ENCODE assay signal across 9 cellular contexts in genomic region chr4:173415885-173416658, GRCh38. TPM values are rescaled to one million over a fixed set of nuclear protein-coding genes. Genes with fewer than 3 reads are reported as not detected.
DNase-seq lines count a peak whose midpoint lies in the region; ATAC-seq, FAIRE-seq and TF ChIP-seq lines count a peak whose summit lies in the region.
"Had no signal": no experiment of that assay in that cellular context is flagged by ENCODE, and none has a peak within 500 bp of the region (broad histone marks: within the 10 kb centered on the region; RNA-seq: fewer than 3 reads in every experiment).

No MANE protein-coding gene starts in this region.

- TF ChIP-seq RAD21 in H1 (IDR thresholded peaks at IDR 0.05 in 1 of 2, conservative IDR thresholded peaks at IDR 0.05 in 1 of 2; ENCODE audit: low read depth in 2 of 2, low read length in 2 of 2): 0 out of 4 replicates have a peak, but pooled peaks of 1 of the 2 experiments have one; percentile 0

- H3K27me3 ChIP-seq in PC-3 (ENCODE audit: low read length): no peaks in the 10 kb centered on the region
- no peaks in the 10 kb centered on the region for H3K27me3 ChIP-seq in H1 (replicated peaks in 1 of 4; ENCODE audit: control insufficient read depth in 3 of 4, extremely low read depth in 1 of 4, insufficient read depth in 3 of 4, low read length in 3 of 4)
- no peaks in the 10 kb centered on the region for H3K27me3 ChIP-seq in naive thymus-derived CD4-positive, alpha-beta T cell (ENCODE audit: control insufficient read depth in 2 of 2, insufficient read depth in 2 of 2, low read length in 2 of 2)
- no peaks in the 10 kb centered on the region for H3K27me3 ChIP-seq in CD8-positive, alpha-beta memory T cell (ENCODE audit: insufficient read depth, low read length, poor library complexity, severe bottlenecking)

- peak; percentile 19 for DNase-seq in AG20443 (ENCODE audit: low spot score)
- DNase-seq in PC-3: no peak
- DNase-seq in H1 (ENCODE audit: low read depth in 1 of 2, low spot score in 2 of 2): no peak
- DNase-seq in naive thymus-derived CD4-positive, alpha-beta T cell: peak in 1 of 9 donors; percentile 17
- no peak for DNase-seq in activated naive CD4-positive, alpha-beta T cell treated with anti-CD3 and anti-CD28 coated beads, Interleukin-2, amount 50 U/mL, for 72 hours (ENCODE audit: low spot score in 2 of 2)
- no peak for DNase-seq in DMS53 (lab: John Stamatoyannopoulos, UW)
- no peak for DNase-seq in CD8-positive, alpha-beta memory T cell

- no peak for TF ChIP-seq EP300 in H1 (IDR thresholded peaks at IDR 0.05; ENCODE audit: borderline replicate concordance in 1 of 2, low read depth in 2 of 2, low read length in 2 of 2)

- H3K9me3 Mint-ChIP-seq in naive thymus-derived CD4-positive, alpha-beta T cell: peaks cover 0 to 2% (median 0%) of the 10 kb centered on the region in 11 donors
- H3K9me3 Mint-ChIP-seq in activated naive CD4-positive, alpha-beta T cell treated with anti-CD3 and anti-CD28 coated beads, Interleukin-2, amount 50 U/mL, for 72 hours: no peaks in the 10 kb centered on the region
- no peaks in the 10 kb centered on the region for H3K9me3 Mint-ChIP-seq in CD8-positive, alpha-beta memory T cell
- H3K9me3 Mint-ChIP-seq: activated T-helper 1 cell treated with anti-CD3 and anti-CD28 coated beads, Interleukin-12 subunit alpha, Interleukin-12 subunit beta, Interleukin-2, Interleukin-4 antibody, amounts not matched to agents 30 ng/mL and 10 ng/mL and 1 ng/mL, durations not matched to agents 14 hours and 24 hours and 36 hours had no signal

- no peak overlapping the region for H3K9ac ChIP-seq in PC-3 (ENCODE audit: low read length)
- no peak overlapping the region for H3K9ac ChIP-seq in H1 (replicated peaks in 1 of 4; ENCODE audit: extremely low read depth in 1 of 4, low read depth in 3 of 4, low read length in 3 of 4)

- no peak overlapping the region for H3K4me3 Mint-ChIP-seq in naive thymus-derived CD4-positive, alpha-beta T cell
- no peak overlapping the region for H3K4me3 Mint-ChIP-seq in CD8-positive, alpha-beta memory T cell
- H3K4me3 Mint-ChIP-seq: activated T-helper 1 cell treated with anti-CD3 and anti-CD28 coated beads, Interleukin-12 subunit alpha, Interleukin-12 subunit beta, Interleukin-2, Interleukin-4 antibody, amounts not matched to agents 30 ng/mL and 10 ng/mL and 1 ng/mL, durations not matched to agents 14 hours and 24 hours and 36 hours had no signal

- CTCF ChIA-PET in PC-3 (lab: Charles Lee) (no interaction called here), H1 (lab: Charles Lee; ENCODE audit: partially characterized antibody) (interaction anchor here (0.6 to 5.6 kb wide), 32 partner anchors 9 to 1336 kb away, joined by 3 to 43 read pairs (median 3); partner anchors contain the start of genes HMGB2, SAP30 and SCRG1)
- CTCF ChIA-PET in naive thymus-derived CD4-positive, alpha-beta T cell (lab: Charles Lee): interaction anchor here (0.6 to 4.2 kb wide), 5 partner anchors 97 to 402 kb away, joined by 3 to 48 read pairs (median 4); no protein-coding TSS in a partner anchor
- CTCF ChIA-PET in CD8-positive, alpha-beta memory T cell (lab: Charles Lee): interaction anchor here (0.8 to 14.7 kb wide), 4 partner anchors 9 to 107 kb away, joined by 3 to 165 read pairs (median 4); no protein-coding TSS in a partner anchor

- no peak overlapping the region for H3K23ac ChIP-seq in H1 (ENCODE audit: insufficient read length)

- peaks cover 0 to 6% (median 2%) of the 10 kb centered on the region in 5 donors for H3K27me3 Mint-ChIP-seq in naive thymus-derived CD4-positive, alpha-beta T cell
- peaks cover 0 to 1% of the 10 kb centered on the region in 2 donors for H3K27me3 Mint-ChIP-seq in CD8-positive, alpha-beta memory T cell

- H2BK15ac ChIP-seq in H1 (ENCODE audit: low read length): no peak overlapping the region

- 93% methylated on average over 26 of the region's 26 CpGs; no CpG with 5 or more reads in 1 of the 2 experiments for WGBS in H1 (ENCODE audit: extremely low coverage in 1 of 2, insufficient coverage in 1 of 2, insufficient read length in 1 of 2, insufficient replicate concordance in 2 of 2, low coverage in 1 of 2, low lambda C conversion rate in 2 of 2, missing lambda C conversion rate in 1 of 2), 2 experiments

- H3K4me2 ChIP-seq in PC-3 (ENCODE audit: low read length) (peak overlapping the region; percentile 58; the same call in 1 of the 2 replicates), H1 (ENCODE audit: insufficient read depth in 1 of 2, low read depth in 2 of 2, low read length in 2 of 2) (no peak overlapping the region)

- no peak overlapping the region for H4K91ac ChIP-seq in H1 (replicated peaks; ENCODE audit: insufficient read length, low read length)

- peaks cover 0 to 2% (median 0%) of the 10 kb centered on the region in 5 donors for H3K36me3 Mint-ChIP-seq in naive thymus-derived CD4-positive, alpha-beta T cell
- no peaks in the 10 kb centered on the region for H3K36me3 Mint-ChIP-seq in activated naive CD4-positive, alpha-beta T cell treated with anti-CD3 and anti-CD28 coated beads, Interleukin-2, amount 50 U/mL, for 72 hours
- peaks cover 0 to 7% (median 0%) of the 10 kb centered on the region in 3 donors for H3K36me3 Mint-ChIP-seq in CD8-positive, alpha-beta memory T cell

- H2AFZ ChIP-seq in PC-3 (ENCODE audit: low read length) (no peak overlapping the region), H1 (ENCODE audit: low read length) (no peak overlapping the region)

- no peak overlapping the region for H2BK5ac ChIP-seq in H1 (ENCODE audit: low read depth, low read length)

- H3K79me1 ChIP-seq in H1 (ENCODE audit: low read depth, low read length): no peaks in the 10 kb centered on the region

- intact Hi-C loops in PC-3 (cut with micrococcal nuclease): loop anchor here (2.0 to 5.0 kb wide), 2 partner anchors 49 to 81 kb away; partner anchors contain the start of gene HMGB2
- intact Hi-C loops in naive thymus-derived CD4-positive, alpha-beta T cell (cut with micrococcal nuclease): loop anchor here in 1 of 2 donors (5.0 kb wide), 1 partner anchor 389 kb away; no protein-coding TSS in a partner anchor

- H3K14ac ChIP-seq in H1 (ENCODE audit: insufficient read length): no peak overlapping the region

- H3K27ac ChIP-seq in PC-3 (ENCODE audit: low read length) (no peak overlapping the region), H1 (ENCODE audit: low read depth, low read length) (no peak overlapping the region)
- H3K27ac ChIP-seq in naive thymus-derived CD4-positive, alpha-beta T cell (ENCODE audit: low read depth, low read length): no peak overlapping the region
- H3K27ac ChIP-seq in CD8-positive, alpha-beta memory T cell (ENCODE audit: low read depth, low read length): no peak overlapping the region

- H2BK120ac ChIP-seq in H1 (replicated peaks; ENCODE audit: low read depth, low read length): no peak overlapping the region

- POLR2A ChIA-PET in PC-3 (lab: Charles Lee; ENCODE audit: unreplicated experiment): no interaction called here
- POLR2A ChIA-PET in H1 (lab: Charles Lee; ENCODE audit: partially characterized antibody): interaction anchor here (4.0 kb wide), 1 partner anchor 82 kb away, joined by 13 read pairs; the partner anchor contains the start of gene HMGB2
- POLR2A ChIA-PET in naive thymus-derived CD4-positive, alpha-beta T cell (lab: Charles Lee): no interaction called here
- POLR2A ChIA-PET in CD8-positive, alpha-beta memory T cell (lab: Charles Lee): no interaction called here

- peaks cover 41% of the 10 kb centered on the region for H3K4me1 ChIP-seq in PC-3 (ENCODE audit: insufficient read depth, low read length)
- no peaks in the 10 kb centered on the region for H3K4me1 ChIP-seq in H1 (replicated peaks in 1 of 4; ENCODE audit: control insufficient read depth in 3 of 4, insufficient read depth in 4 of 4, low read length in 3 of 4)
- H3K4me1 ChIP-seq in naive thymus-derived CD4-positive, alpha-beta T cell (ENCODE audit: control insufficient read depth in 2 of 2, insufficient read depth in 2 of 2, low read length in 2 of 2): no peaks in the 10 kb centered on the region
- H3K4me1 ChIP-seq in CD8-positive, alpha-beta memory T cell (ENCODE audit: insufficient read depth, low read length): no peaks in the 10 kb centered on the region

- no peak for TF ChIP-seq POLR2A in H1 (IDR thresholded peaks at IDR 0.05; ENCODE audit: control extremely low read depth in 1 of 2, low read depth in 2 of 2, low read length in 2 of 2)

- peaks cover 4 to 11% (median 5%) of the 10 kb centered on the region in 7 donors for H3K4me1 Mint-ChIP-seq in naive thymus-derived CD4-positive, alpha-beta T cell
- peaks cover 3 to 5% (median 4%) of the 10 kb centered on the region in 3 donors for H3K4me1 Mint-ChIP-seq in CD8-positive, alpha-beta memory T cell

- H3K9me3 ChIP-seq in PC-3 (ENCODE audit: low read length) (no peaks in the 10 kb centered on the region), H1 (ENCODE audit: insufficient read depth in 2 of 2, low read depth in 1 of 2, low read length in 1 of 2) (no peaks in the 10 kb centered on the region)
- H3K9me3 ChIP-seq in naive thymus-derived CD4-positive, alpha-beta T cell (ENCODE audit: control insufficient read depth in 2 of 3, low read length in 3 of 3): no peaks in the 10 kb centered on the region
- no peaks in the 10 kb centered on the region for H3K9me3 ChIP-seq in CD8-positive, alpha-beta memory T cell (ENCODE audit: low read length)

- no peak overlapping the region for H2AK5ac ChIP-seq in H1 (ENCODE audit: low read depth, low read length)

- no peak overlapping the region for H3K27ac Mint-ChIP-seq in naive thymus-derived CD4-positive, alpha-beta T cell
- no peak overlapping the region for H3K27ac Mint-ChIP-seq in activated naive CD4-positive, alpha-beta T cell treated with anti-CD3 and anti-CD28 coated beads, Interleukin-2, amount 50 U/mL, for 72 hours
- H3K27ac Mint-ChIP-seq in CD8-positive, alpha-beta memory T cell: no peak overlapping the region
- H3K27ac Mint-ChIP-seq: activated T-helper 1 cell treated with anti-CD3 and anti-CD28 coated beads, Interleukin-12 subunit alpha, Interleukin-12 subunit beta, Interleukin-2, Interleukin-4 antibody, amounts not matched to agents 30 ng/mL and 10 ng/mL and 1 ng/mL, durations not matched to agents 14 hours and 24 hours and 36 hours had no signal

- TF ChIP-seq CTCF in PC-3 (conservative IDR thresholded peaks at IDR 0.05; ENCODE audit: low read depth, low read length): no peak
- no peak for TF ChIP-seq CTCF in H1 (IDR thresholded peaks at IDR 0.05; ENCODE audit: control extremely low read depth in 1 of 3, insufficient read depth in 1 of 3, low read depth in 1 of 3, low read length in 3 of 3)

- peaks cover 3% of the 10 kb centered on the region; the same call in 1 of the 2 replicates for H3K23me2 ChIP-seq in H1 (ENCODE audit: low read depth, low read length)

- H3K4me3 ChIP-seq in PC-3 (ENCODE audit: low read length) (no peak overlapping the region), H1 (ENCODE audit: extremely low read depth in 1 of 4, insufficient read depth in 2 of 4, low read depth in 3 of 4, low read length in 4 of 4) (no peak overlapping the region)
- no peak overlapping the region for H3K4me3 ChIP-seq in naive thymus-derived CD4-positive, alpha-beta T cell (ENCODE audit: low read length)
- H3K4me3 ChIP-seq in CD8-positive, alpha-beta memory T cell (ENCODE audit: low read length): no peak overlapping the region

- ATAC-seq in PC-3: no peak
- peak; percentile 75 for ATAC-seq in naive thymus-derived CD4-positive, alpha-beta T cell
- ATAC-seq in activated naive CD4-positive, alpha-beta T cell treated with anti-CD3 and anti-CD28 coated beads, Interleukin-2, amount 50 U/mL, for 72 hours: no peak
- no peak for ATAC-seq in HG03045 (IDR thresholded peaks at IDR 0.05; ENCODE audit: unreplicated experiment)

- FAIRE-seq in H1 (lab: Jason Lieb, UNC): no peak

- no peak overlapping the region for H2BK12ac ChIP-seq in H1 (ENCODE audit: low read depth, low read length)

- no peak overlapping the region for H4K5ac ChIP-seq in H1 (ENCODE audit: insufficient read length, low read depth, low read length)

- no peaks in the 10 kb centered on the region for H3K9me2 ChIP-seq in PC-3 (replicated peaks; ENCODE audit: low read length)

- no peak overlapping the region for H3K4ac ChIP-seq in H1 (replicated peaks; ENCODE audit: insufficient read length, low read depth, low read length)

- H2BK20ac ChIP-seq in H1 (ENCODE audit: low read length): no peak overlapping the region

- H3K79me2 ChIP-seq in PC-3 (ENCODE audit: low read length): no peaks in the 10 kb centered on the region
- no peaks in the 10 kb centered on the region for H3K79me2 ChIP-seq in H1 (ENCODE audit: control insufficient read depth in 1 of 2, insufficient read depth in 2 of 2, low read length in 2 of 2)

- no peaks in the 10 kb centered on the region for H3F3A ChIP-seq in PC-3 (ENCODE audit: low read length, unreplicated experiment)

- H3K36me3 ChIP-seq in PC-3 (ENCODE audit: low read depth, low read length): no peaks in the 10 kb centered on the region
- no peaks in the 10 kb centered on the region for H3K36me3 ChIP-seq in H1 (ENCODE audit: control insufficient read depth in 2 of 4, insufficient read depth in 4 of 4, low read length in 3 of 4)
- no peaks in the 10 kb centered on the region for H3K36me3 ChIP-seq in naive thymus-derived CD4-positive, alpha-beta T cell (ENCODE audit: control insufficient read depth in 2 of 3, insufficient read depth in 3 of 3, low read length in 3 of 3)
- H3K36me3 ChIP-seq in CD8-positive, alpha-beta memory T cell (ENCODE audit: insufficient read depth, low read length): no peaks in the 10 kb centered on the region

- H4K20me1 ChIP-seq in PC-3 (ENCODE audit: low read length) (no peaks in the 10 kb centered on the region), H1 (replicated peaks in 1 of 2; ENCODE audit: control insufficient read depth in 1 of 2, insufficient read depth in 2 of 2, low read length in 2 of 2) (peaks cover 0 to 3% of the 10 kb centered on the region in 2 experiments)

- H4K8ac ChIP-seq in H1 (ENCODE audit: extremely low read depth, insufficient read depth, low read length): no peak overlapping the region

- no peak overlapping the region for H3K56ac ChIP-seq in H1 (replicated peaks; ENCODE audit: insufficient read length, low read depth, low read length)

- no TSS peak for BruUV-seq in PC-3 (replicated peaks; lab: Mats Ljungman, UMichigan)

- no peak overlapping the region for H3K18ac ChIP-seq in H1 (ENCODE audit: extremely low read depth, low read length)

RNA-seq across cellular contexts. Expression of gene SCRG1, which starts 17.2 kb away (rescaled TPM):
- total RNA-seq in PC-3 (2014; rRNA removed): not detected in 2 replicates
- not detected in 2 replicates for total RNA-seq in H1 (2021; fragmentation: NEBNext Ultra II Directional; extraction: Animal tissue kit (Norgen Biotek cat#: 25700))
- polyA plus RNA-seq in H1 (2011; rRNA removed): not detected in 2 replicates
- not detected for polyA plus RNA-seq in H1 (2011; cell fraction: cytosol; rRNA removed)
- not detected for polyA plus RNA-seq in H1 (2011; cell fraction: nucleus; rRNA removed)
- polyA plus RNA-seq in H1 (2012, experiment 1 of 2): 0.09 TPM in 1 of 4 replicates, not detected in the others
- polyA plus RNA-seq in H1 (2012, experiment 2 of 2): not detected
- polyA plus RNA-seq in H1 (2013, experiment 1 of 2): not detected
- not detected for polyA plus RNA-seq in H1 (2013, experiment 2 of 2)
- not detected in 2 replicates for polyA minus RNA-seq in H1 (2011; rRNA and poly(A)+ RNA removed)
- polyA minus RNA-seq in H1 (2011; cell fraction: cytosol; rRNA and poly(A)+ RNA removed): not detected
- polyA minus RNA-seq in H1 (2011; cell fraction: nucleus; rRNA and poly(A)+ RNA removed): not detected
- total RNA-seq in naive thymus-derived CD4-positive, alpha-beta T cell: not detected
- not detected for polyA plus RNA-seq in naive thymus-derived CD4-positive, alpha-beta T cell
- total RNA-seq in activated naive CD4-positive, alpha-beta T cell treated with anti-CD3 and anti-CD28 coated beads, Interleukin-2, amount 50 U/mL, for 72 hours: not detected
- total RNA-seq in CD8-positive, alpha-beta memory T cell: not detected
- not detected for polyA plus RNA-seq in CD8-positive, alpha-beta memory T cell
- total RNA-seq: activated T-helper 1 cell treated with anti-CD3 and anti-CD28 coated beads, Interleukin-12 subunit alpha, Interleukin-12 subunit beta, Interleukin-2, Interleukin-4 antibody, amounts not matched to agents 30 ng/mL and 10 ng/mL and 1 ng/mL, durations not matched to agents 14 hours and 24 hours and 36 hours had no signal

RNA-seq across cellular contexts. Expression of gene SAP30, which starts 45.3 kb away (rescaled TPM):
- 33.2 and 38.8 TPM in 2 replicates for total RNA-seq in PC-3 (2014; rRNA removed)
- total RNA-seq in H1 (2021; fragmentation: NEBNext Ultra II Directional; extraction: Animal tissue kit (Norgen Biotek cat#: 25700)): 17.9 and 21.1 TPM in 2 replicates
- 4.9 and 7.7 TPM in 2 replicates for polyA plus RNA-seq in H1 (2011; rRNA removed)
- polyA plus RNA-seq in H1 (2011; cell fraction: cytosol; rRNA removed): 15.4 TPM
- polyA plus RNA-seq in H1 (2011; cell fraction: nucleus; rRNA removed): 5.1 TPM
- polyA plus RNA-seq in H1 (2012, experiment 1 of 2): 12.5 to 17.5 TPM (median 13.7 TPM) in 4 replicates
- polyA plus RNA-seq in H1 (2012, experiment 2 of 2): 5.7 TPM
- polyA plus RNA-seq in H1 (2013, experiment 1 of 2): 13.7 TPM
- 13.5 TPM for polyA plus RNA-seq in H1 (2013, experiment 2 of 2)
- polyA minus RNA-seq in H1 (2011; rRNA and poly(A)+ RNA removed): 1.7 and 2.0 TPM in 2 replicates
- 8.1 TPM for polyA minus RNA-seq in H1 (2011; cell fraction: cytosol; rRNA and poly(A)+ RNA removed)
- polyA minus RNA-seq in H1 (2011; cell fraction: nucleus; rRNA and poly(A)+ RNA removed): 11.5 TPM
- total RNA-seq in naive thymus-derived CD4-positive, alpha-beta T cell: 10 to 100 TPM in 1 of 5 experiments, 1 to 10 TPM in 3, under 1 TPM in 1; 0.48 to 27.4 (median 1.1) TPM
- polyA plus RNA-seq in naive thymus-derived CD4-positive, alpha-beta T cell: 1 to 10 TPM in 1 of 2 donors, under 1 TPM in 1; 0.89 to 2.6 TPM
- 10 to 100 TPM; 19.0 to 21.7 TPM for total RNA-seq in activated naive CD4-positive, alpha-beta T cell treated with anti-CD3 and anti-CD28 coated beads, Interleukin-2, amount 50 U/mL, for 72 hours
- total RNA-seq in CD8-positive, alpha-beta memory T cell: 10 to 100 TPM; 24.8 to 25.3 TPM
- 10.0 TPM for polyA plus RNA-seq in CD8-positive, alpha-beta memory T cell
